ENCODE assay signal across 8 cellular contexts in the genomic region with DNA sequence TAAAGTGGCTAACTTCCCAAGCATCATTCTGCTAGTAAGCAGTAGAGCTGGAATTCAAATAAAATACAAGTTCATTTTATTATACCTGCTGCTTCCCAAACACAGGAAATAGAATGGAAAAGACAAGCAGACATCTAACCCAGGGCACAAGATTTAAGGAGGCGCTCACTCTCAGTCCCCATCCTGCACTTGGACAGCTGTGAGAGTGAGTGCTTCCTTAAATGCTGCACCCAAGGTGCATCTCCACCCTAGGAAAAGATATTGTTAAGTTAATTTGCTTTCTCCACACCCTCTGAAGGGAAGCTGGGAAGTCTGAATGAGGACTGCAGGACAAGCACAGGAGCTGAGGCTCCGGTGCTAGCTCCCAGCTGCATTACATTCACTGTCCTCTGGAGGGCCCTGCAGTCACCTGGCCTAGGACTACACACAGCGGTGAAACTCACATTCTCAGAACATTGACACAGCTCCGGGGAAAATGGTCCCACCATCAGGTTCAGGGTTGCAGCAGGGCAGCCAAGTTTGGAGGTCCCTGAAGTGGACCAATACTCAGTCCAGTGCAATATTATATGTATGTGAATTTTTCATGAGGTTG. TPM values are rescaled to one million over a fixed set of nuclear protein-coding genes. Genes with fewer than 3 reads are reported as not detected.
A peak's percentile ranks its signal among the peaks of the same experiment; 100 is the strongest.
DNase-seq lines count a peak whose midpoint lies in the region; ATAC-seq and TF ChIP-seq lines count a peak whose summit lies in the region.

No MANE protein-coding gene starts in this region.

- no peaks in the 10 kb centered on the region for H3K27me3 ChIP-seq in PC-9 (ENCODE audit: insufficient read depth, low read depth)
- H3K27me3 ChIP-seq in tibial artery, result no peaks in the 10 kb centered on the region

- H4K20me1 ChIP-seq in PC-9 (ENCODE audit: insufficient read depth), result no peaks in the 10 kb centered on the region

- POLR2A ChIA-PET in PC-9 (lab: Charles Lee; ENCODE audit: unreplicated experiment), result interaction anchor here (0.5 to 0.6 kb wide), 3 partner anchors 65 to 217 kb away, joined by 3 to 10 read pairs (median 4); no protein-coding TSS in a partner anchor

- TF ChIP-seq CTCF in 22Rv1 (IDR thresholded peaks at IDR 0.05) (peak; percentile 77), PC-9 (conservative IDR thresholded peaks at IDR 0.05) (peak; percentile 68), fibroblast of pulmonary artery (IDR thresholded peaks at IDR 0.05; ENCODE audit: low read length, missing control alignments) (peak; percentile 65), tibial artery (IDR thresholded peaks at IDR 0.05) (peak; percentile 25 to 35)

- H3K4me2 ChIP-seq in PC-9, result no peak overlapping the region

- H3F3A ChIP-seq in PC-9 (ENCODE audit: insufficient read depth, low read depth), result peaks cover 24% of the 10 kb centered on the region; the same call in 1 of the 2 replicates

- BruUV-seq in PC-9 (replicated peaks; lab: Mats Ljungman, UMichigan), result no TSS peak

- H3K4me1 ChIP-seq in PC-9 (replicated peaks; ENCODE audit: insufficient read depth) (peaks cover 11% of the 10 kb centered on the region), tibial artery (peaks cover 0 to 4% (median 0%) of the 10 kb centered on the region in 4 donors)

- intact Hi-C loops in PC-9 (cut with micrococcal nuclease; ENCODE audit: unreplicated experiment), result loop anchor here (2.0 kb wide), 1 partner anchor 269 kb away; the partner anchor contains the start of gene CDKN1B
- intact Hi-C loops in tibial artery (cut with DNase I; ENCODE audit: low total_unique reads), result no loop called here

- peaks cover 19% of the 10 kb centered on the region; the same call in 1 of the 2 replicates for H3K79me2 ChIP-seq in PC-9 (ENCODE audit: low read depth)

- no peaks in the 10 kb centered on the region for H3K9me3 ChIP-seq in PC-9 (ENCODE audit: insufficient read depth, low read depth)
- H3K9me3 ChIP-seq in tibial artery, result no peaks in the 10 kb centered on the region

- H3K36me3 ChIP-seq in PC-9 (ENCODE audit: low read depth) (peaks cover 29% of the 10 kb centered on the region; the same call in 1 of the 2 replicates), tibial artery (peaks cover 32 to 66% (median 44%) of the 10 kb centered on the region in 3 donors)

- DNase-seq in GM03348 (ENCODE audit: low spot score) (peak; percentile 18), PC-9 (peak in 1 of 2 experiments; percentile 50), fibroblast of pulmonary artery (ENCODE audit: low read depth) (peak; percentile 52), tibial artery (no peak), SHP77 (lab: John Stamatoyannopoulos, UW) (no peak), activated gamma-delta T cell (lab: John Stamatoyannopoulos, UW) (no peak)

- H3K4me3 ChIP-seq in PC-9 (no peak overlapping the region), fibroblast of pulmonary artery (replicated peaks; ENCODE audit: low read depth, low read length) (no peak overlapping the region), tibial artery (no peak overlapping the region)

- no peak overlapping the region for H2AFZ ChIP-seq in PC-9

- CTCF ChIA-PET in PC-9 (lab: Charles Lee), result interaction anchor here (0.5 to 1.5 kb wide), 6 partner anchors 10 to 1022 kb away, joined by 3 to 14 read pairs (median 4); no protein-coding TSS in a partner anchor

- H3K27ac ChIP-seq in 22Rv1, result no peak overlapping the region
- H3K27ac ChIP-seq in PC-9, result no peak overlapping the region
- no peak overlapping the region for H3K27ac ChIP-seq in tibial artery

- no peaks in the 10 kb centered on the region for H3K9me2 ChIP-seq in PC-9 (ENCODE audit: insufficient read depth)

- ATAC-seq in GM21390 (IDR thresholded peaks at IDR 0.05; ENCODE audit: unreplicated experiment), result no peak

RNA-seq across cellular contexts. Expression of gene HEBP1, which starts 14.2 kb away (rescaled TPM):
- 148 and 195 TPM in 2 replicates for total RNA-seq in PC-9 (2021)

RNA-seq across cellular contexts. Expression of gene GPRC5D, which starts 33.9 kb away (rescaled TPM):
- total RNA-seq in PC-9 (2021), result not detected in 2 replicates

RNA-seq across cellular contexts. Expression of gene FAM234B, which starts 58.3 kb away (rescaled TPM):
- 7.3 and 7.5 TPM in 2 replicates for total RNA-seq in PC-9 (2021)

Comparison
In these comparisons a context has a peak if more than half of its experiments do, and no peak if none do; other contexts are left out.
1. DNase-seq: peak in GM03348 (single experiment) and fibroblast of pulmonary artery (single experiment); none in tibial artery (0 of 2), SHP77 (0 of 2) and activated gamma-delta T cell (single experiment).
2. Peak in every context shown above with its lines, with median percentiles within 50 percentile points of each other: CTCF ChIP-seq.